ENCODE assay signal across 21 cellular contexts in genomic region chr17:147796-148740, GRCh38. TPM values are rescaled to one million over a fixed set of nuclear protein-coding genes. Genes with fewer than 3 reads are reported as not detected.
DNase-seq lines count a peak whose midpoint lies in the region; ATAC-seq and TF ChIP-seq lines count a peak whose summit lies in the region.
"Had no signal": no experiment of that assay in that cellular context is flagged by ENCODE, and none has a peak within 500 bp of the region (broad histone marks: within the 10 kb centered on the region; RNA-seq: fewer than 3 reads in every experiment).

No MANE protein-coding gene starts in this region.

- no peaks in the 10 kb centered on the region for H3K36me3 Mint-ChIP-seq in Caco-2 (ENCODE audit: insufficient read depth, unreplicated experiment)
- no peaks in the 10 kb centered on the region for H3K36me3 Mint-ChIP-seq in activated CD8-positive, alpha-beta T cell treated with anti-CD3 and anti-CD28 coated beads for 36 hours (ENCODE audit: low read depth)
- H3K36me3 Mint-ChIP-seq: CD8-positive, alpha-beta T cell had no signal

- TF ChIP-seq POLR2A in sigmoid colon (IDR thresholded peaks at IDR 0.05), result no peak

- WGBS in sigmoid colon, 2 donors, result 86 to 89% methylated on average over 17 of the region's 17 CpGs

- no peaks in the 10 kb centered on the region for H3K4me1 Mint-ChIP-seq in Caco-2 (ENCODE audit: low read depth, unreplicated experiment)
- peaks cover 2% of the 10 kb centered on the region for H3K4me1 Mint-ChIP-seq in activated CD8-positive, alpha-beta T cell treated with anti-CD3 and anti-CD28 coated beads for 36 hours (ENCODE audit: low read depth)
- H3K4me1 Mint-ChIP-seq: central memory CD8-positive, alpha-beta T cell had no signal

- H3K27ac Mint-ChIP-seq in Caco-2 (ENCODE audit: unreplicated experiment), result no peak overlapping the region
- H3K27ac Mint-ChIP-seq in activated CD8-positive, alpha-beta T cell treated with anti-CD3 and anti-CD28 coated beads for 36 hours, result no peak overlapping the region
- H3K27ac Mint-ChIP-seq: activated T-cell treated with anti-CD3 and anti-CD28 coated beads, Interleukin-2, amount 50 U/mL, for 72 hours; CD8-positive, alpha-beta T cell had no signal

- peaks cover 5% of the 10 kb centered on the region; the same call in 1 of the 2 replicates for H3K4me1 ChIP-seq in Caco-2
- peaks cover 0 to 11% of the 10 kb centered on the region in 2 donors for H3K4me1 ChIP-seq in left lung
- H3K4me1 ChIP-seq in sigmoid colon, result peaks cover 0 to 4% (median 2%) of the 10 kb centered on the region in 4 donors
- H3K4me1 ChIP-seq: prostate gland had no signal

- no peak for TF ChIP-seq EP300 in sigmoid colon (IDR thresholded peaks at IDR 0.05)

- no peak overlapping the region for H3K27ac ChIP-seq in left lung
- H3K27ac ChIP-seq in sigmoid colon, result no peak overlapping the region
- H3K27ac ChIP-seq: esophagus squamous epithelium, HL-60, prostate gland, tibial artery had no signal

- no peaks in the 10 kb centered on the region for H3K27me3 ChIP-seq in Caco-2 (replicated peaks; ENCODE audit: control insufficient read depth, insufficient read depth, low read length)
- H3K27me3 ChIP-seq in left lung, result peaks cover 0 to 5% of the 10 kb centered on the region in 2 donors
- no peaks in the 10 kb centered on the region for H3K27me3 ChIP-seq in sigmoid colon

- CTCF ChIA-PET in Caco-2 (lab: Charles Lee), result no interaction called here
- CTCF ChIA-PET in activated CD8-positive, alpha-beta T cell treated with anti-CD3 and anti-CD28 coated beads for 36 hours (lab: Charles Lee), result interaction anchor here (0.9 to 1.4 kb wide), 2 partner anchors 238 to 264 kb away, joined by 3 to 4 read pairs; no protein-coding TSS in a partner anchor

- no peak for ATAC-seq in left lung
- no peak for ATAC-seq in activated CD8-positive, alpha-beta T cell treated with anti-CD3 and anti-CD28 coated beads for 36 hours
- ATAC-seq: activated T-cell treated with anti-CD3 and anti-CD28 coated beads, Interleukin-2, amount 50 U/mL, for 72 hours; CD8-positive, alpha-beta T cell had no signal

- H3K4me3 Mint-ChIP-seq in Caco-2 (ENCODE audit: unreplicated experiment), result no peak overlapping the region
- no peak overlapping the region for H3K4me3 Mint-ChIP-seq in activated CD8-positive, alpha-beta T cell treated with anti-CD3 and anti-CD28 coated beads for 36 hours
- H3K4me3 Mint-ChIP-seq: activated T-cell treated with anti-CD3 and anti-CD28 coated beads, Interleukin-2, amount 50 U/mL, for 72 hours; CD8-positive, alpha-beta T cell; central memory CD8-positive, alpha-beta T cell had no signal

- intact Hi-C loops in Caco-2 (cut with micrococcal nuclease; ENCODE audit: unreplicated experiment), result no loop called here
- intact Hi-C loops in left lung (cut with DNase I), result no loop called here
- intact Hi-C loops in sigmoid colon (cut with DNase I), result no loop called here
- intact Hi-C loops in activated CD8-positive, alpha-beta T cell treated with anti-CD3 and anti-CD28 coated beads for 36 hours (cut with micrococcal nuclease), result no loop called here

- H3K4me3 ChIP-seq in Caco-2 (ENCODE audit: low read depth, low read length) (no peak overlapping the region), left lung (no peak overlapping the region), sigmoid colon (no peak overlapping the region)
- H3K4me3 ChIP-seq: esophagus squamous epithelium, prostate gland, tibial artery had no signal

- no TSS peak for BruUV-seq in Caco-2 (replicated peaks; lab: Mats Ljungman, UMichigan)

- TF ChIP-seq CTCF in Caco-2 (IDR thresholded peaks at IDR 0.05; ENCODE audit: insufficient read depth in 1 of 2, low read depth in 1 of 2, low read length in 1 of 2, severe bottlenecking in 1 of 2, unreplicated experiment in 1 of 2), result no peak
- no peak for TF ChIP-seq CTCF in left lung (IDR thresholded peaks at IDR 0.05)
- no peak for TF ChIP-seq CTCF in sigmoid colon (IDR thresholded peaks at IDR 0.05)
- no peak for TF ChIP-seq CTCF in activated CD8-positive, alpha-beta T cell treated with anti-CD3 and anti-CD28 coated beads for 36 hours (IDR thresholded peaks at IDR 0.05)

- H3K27me3 Mint-ChIP-seq in Caco-2 (ENCODE audit: insufficient read depth, unreplicated experiment), result peaks cover 9% of the 10 kb centered on the region
- H3K27me3 Mint-ChIP-seq in activated CD8-positive, alpha-beta T cell treated with anti-CD3 and anti-CD28 coated beads for 36 hours, result no peaks in the 10 kb centered on the region

- no peaks in the 10 kb centered on the region for H3K9me3 ChIP-seq in Caco-2
- no peaks in the 10 kb centered on the region for H3K9me3 ChIP-seq in left lung
- no peaks in the 10 kb centered on the region for H3K9me3 ChIP-seq in sigmoid colon
- H3K9me3 ChIP-seq: esophagus squamous epithelium, prostate gland, tibial artery had no signal

- H3K9me3 Mint-ChIP-seq in Caco-2 (ENCODE audit: unreplicated experiment), result no peaks in the 10 kb centered on the region
- no peaks in the 10 kb centered on the region for H3K9me3 Mint-ChIP-seq in activated CD8-positive, alpha-beta T cell treated with anti-CD3 and anti-CD28 coated beads for 36 hours
- H3K9me3 Mint-ChIP-seq: activated T-cell treated with anti-CD3 and anti-CD28 coated beads, Interleukin-2, amount 50 U/mL, for 72 hours; CD8-positive, alpha-beta T cell; central memory CD8-positive, alpha-beta T cell had no signal

- POLR2A ChIA-PET in Caco-2 (lab: Charles Lee), result no interaction called here
- POLR2A ChIA-PET in activated CD8-positive, alpha-beta T cell treated with anti-CD3 and anti-CD28 coated beads for 36 hours (lab: Charles Lee), result no interaction called here

- DNase-seq in Caco-2, result peak; percentile 1 to 25
- DNase-seq in activated naive CD4-positive, alpha-beta T cell treated with anti-CD3 and anti-CD28 coated beads, Interleukin-2, amount 50 U/mL, for 16 hours, result peak; percentile 6
- DNase-seq in left lung, result peak; percentile 10 to 45
- peak; percentile 46 for DNase-seq in sigmoid colon
- no peak for DNase-seq in HuH-7.5 (ENCODE audit: low spot score)
- no peak for DNase-seq in activated CD8-positive, alpha-beta T cell treated with anti-CD3 and anti-CD28 coated beads for 36 hours
- no peak for DNase-seq in GM03348 (ENCODE audit: low spot score)
- DNase-seq: activated CD4-positive, alpha-beta T cell treated with anti-CD3 and anti-CD28 coated beads for 4 hours; amniotic stem cell; effector CD4-positive, alpha-beta T cell; esophagus squamous epithelium; NCI-H2081; NCI-H446 treated with DMSO at 0.1 percent for 48 hours had no signal

- no peaks in the 10 kb centered on the region for H3K36me3 ChIP-seq in Caco-2 (ENCODE audit: control insufficient read depth, insufficient read depth, low read length)
- H3K36me3 ChIP-seq in left lung, result peaks cover 0 to 21% of the 10 kb centered on the region in 2 donors
- H3K36me3 ChIP-seq in sigmoid colon, result no peaks in the 10 kb centered on the region
- H3K36me3 ChIP-seq: prostate gland, tibial artery had no signal

RNA-seq across cellular contexts. Expression of gene SCGB1C2, which starts 10.7 kb away (rescaled TPM):
- not detected in 2 replicates for total RNA-seq in Caco-2 (2022)
- total RNA-seq in left lung, result not detected
- not detected for total RNA-seq in sigmoid colon
- not detected for polyA plus RNA-seq in sigmoid colon
- not detected for total RNA-seq in activated CD8-positive, alpha-beta T cell treated with anti-CD3 and anti-CD28 coated beads for 36 hours
- total RNA-seq: activated T-cell treated with anti-CD3 and anti-CD28 coated beads, Interleukin-2, amount 50 U/mL, for 72 hours; CD8-positive, alpha-beta T cell; esophagus squamous epithelium; H1; lower leg skin; prostate gland had no signal
- polyA plus RNA-seq: H1 had no signal

RNA-seq across cellular contexts. Expression of gene DOC2B, which starts 33.4 kb away (rescaled TPM):
- total RNA-seq in Caco-2 (2022), result 0.35 TPM in 1 of 2 replicates, not detected in the other
- total RNA-seq in left lung, result 1 to 10 TPM; 2.4 to 6.9 TPM
- 10 to 100 TPM in 1 of 4 donors, 1 to 10 TPM in 3; 2.5 to 12.5 (median 6.9) TPM for total RNA-seq in sigmoid colon
- polyA plus RNA-seq in sigmoid colon, result 1 to 10 TPM in 2 of 3 donors, under 1 TPM in 1; 0.46 to 7.4 (median 1.2) TPM
- not detected for total RNA-seq in activated CD8-positive, alpha-beta T cell treated with anti-CD3 and anti-CD28 coated beads for 36 hours

Comparison
In these comparisons a context has a peak if more than half of its experiments do, and no peak if none do; other contexts are left out.
1. DNase-seq: peak in Caco-2 (2 of 2), activated naive CD4-positive, alpha-beta T cell treated with anti-CD3 and anti-CD28 coated beads, Interleukin-2, amount 50 U/mL, for 16 hours (single experiment), left lung (2 of 2) and sigmoid colon (single experiment); none in HuH-7.5 (single experiment), activated CD8-positive, alpha-beta T cell treated with anti-CD3 and anti-CD28 coated beads for 36 hours (single experiment) and GM03348 (single experiment).